8 cellular contexts compared by ENCODE assay signal in the genomic region with DNA sequence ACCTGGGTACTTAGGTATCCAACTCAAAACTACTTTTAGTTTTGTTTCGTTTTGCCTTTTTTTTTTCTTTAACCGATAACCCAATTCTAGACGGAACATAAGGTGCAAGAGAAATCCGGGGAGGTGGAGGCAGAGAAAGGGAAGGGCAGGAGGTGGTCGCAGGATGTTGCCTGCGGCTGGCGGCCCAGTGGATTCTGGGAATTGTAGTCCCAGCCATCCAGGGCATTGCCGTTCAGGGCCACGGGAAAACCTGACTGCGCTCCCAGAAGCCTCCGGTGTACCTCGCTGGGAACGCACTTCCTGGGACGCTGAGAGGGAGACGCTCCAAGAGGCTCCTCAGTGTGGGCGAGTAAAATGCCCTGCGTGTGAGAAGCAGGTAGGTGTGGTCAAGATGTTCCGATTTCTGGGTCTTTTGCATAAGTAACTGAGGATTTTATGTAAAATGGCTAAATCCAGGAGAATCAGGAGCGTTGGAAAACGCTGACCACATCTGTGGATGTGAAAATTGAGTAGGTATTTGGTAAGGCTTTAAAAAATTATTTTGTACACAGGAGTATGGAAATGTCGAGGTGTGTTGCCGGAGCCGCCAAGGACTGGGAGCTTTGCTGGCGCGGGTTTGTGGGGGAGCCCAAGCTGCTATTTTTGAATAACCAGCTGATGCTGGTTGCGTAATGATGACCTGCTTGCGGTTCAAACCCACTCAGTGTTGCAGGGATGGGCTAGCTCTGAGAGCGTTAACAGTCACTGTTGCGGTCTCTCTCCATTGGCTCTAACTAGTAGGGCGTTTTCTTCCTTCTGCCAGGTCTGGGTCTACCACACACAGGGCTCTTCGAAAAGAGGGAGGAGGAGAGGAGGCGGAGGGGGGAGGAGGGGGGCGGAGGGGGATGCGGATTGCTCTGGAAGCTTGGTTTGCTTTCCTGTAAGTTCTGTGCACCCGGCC. TPM values are rescaled to one million over a fixed set of nuclear protein-coding genes. Genes with fewer than 3 reads are reported as not detected.
DNase-seq lines count a peak whose midpoint lies in the region; FAIRE-seq and TF ChIP-seq lines count a peak whose summit lies in the region.

A gene (plus strand): TSS at position 288 of the 940 bp plus-strand sequence. CDS start 9,216 bp downstream, outside the sequence.

- peak; percentile 64 for DNase-seq in GDM1 (lab: John Stamatoyannopoulos, UW)
- DNase-seq in HCEC 1CT = peak; percentile 99
- DNase-seq in MM.1S = peak; percentile 73
- peak; percentile 97 for DNase-seq in SIG-M5 treated with dmso at 0.1 percent for 504 hours (lab: John Stamatoyannopoulos, UW; ENCODE audit: unreplicated experiment)
- DNase-seq in activated naive CD4-positive, alpha-beta T cell (lab: John Stamatoyannopoulos, UW) = peak; percentile 10 to 44 (median 16)
- DNase-seq in frontal cortex (ENCODE audit: low spot score in 2 of 2) = peak; percentile 36 to 61

- no peaks in the 10 kb centered on the region for H3K9me2 ChIP-seq in MM.1S (replicated peaks; ENCODE audit: insufficient read depth, low read length)

- no peaks in the 10 kb centered on the region for H4K20me1 ChIP-seq in MM.1S (ENCODE audit: insufficient read depth, low read length)

- no peak for TF ChIP-seq CTCF in MM.1S (IDR thresholded peaks at IDR 0.05; ENCODE audit: low read length)

- FAIRE-seq in frontal cortex (lab: Jason Lieb, UNC) = no peak

- H3K4me1 ChIP-seq in MM.1S (ENCODE audit: low read length) (no peaks in the 10 kb centered on the region), neuron (ENCODE audit: insufficient read depth, low read length) (peaks cover 6% of the 10 kb centered on the region), subcutaneous abdominal adipose tissue (ENCODE audit: control insufficient read depth in 5 of 5, insufficient read depth in 5 of 5, low read length in 5 of 5) (peaks cover 0 to 17% (median 10%) of the 10 kb centered on the region in 5 donors)

- H3K4me2 ChIP-seq in MM.1S (ENCODE audit: low read depth, low read length) = peak within 1 kb of the TSS; percentile 61

- no peaks in the 10 kb centered on the region for H3K9me3 ChIP-seq in MM.1S (replicated peaks; ENCODE audit: insufficient read depth, low read length)
- peaks cover 3% of the 10 kb centered on the region for H3K9me3 ChIP-seq in neuron (ENCODE audit: low read length)
- peaks cover 0 to 7% (median 0%) of the 10 kb centered on the region in 5 donors for H3K9me3 ChIP-seq in subcutaneous abdominal adipose tissue (ENCODE audit: control insufficient read depth in 5 of 5, low read length in 5 of 5)

- H3K9ac ChIP-seq in MM.1S (ENCODE audit: low read length) = peak within 1 kb of the TSS; percentile 62
- H3K9ac ChIP-seq in subcutaneous abdominal adipose tissue (ENCODE audit: low read length in 5 of 5) = peak within 1 kb of the TSS; percentile 74 to 89 (median 85)

- H2AFZ ChIP-seq in MM.1S (ENCODE audit: low read length) (peak within 1 kb of the TSS; percentile 91), neuron (ENCODE audit: low read depth, low read length) (peak within 1 kb of the TSS; percentile 78)

- H3K4me3 ChIP-seq in MM.1S (ENCODE audit: low read length) = peak within 1 kb of the TSS; percentile 80
- peak within 1 kb of the TSS; percentile 55 for H3K4me3 ChIP-seq in neuron (ENCODE audit: low read length)
- peak within 1 kb of the TSS; percentile 93 to 99 (median 97) for H3K4me3 ChIP-seq in subcutaneous abdominal adipose tissue (ENCODE audit: low read depth in 1 of 5, low read length in 5 of 5)

- no peaks in the 10 kb centered on the region for H3K79me2 ChIP-seq in MM.1S (ENCODE audit: low read length)

- H3F3A ChIP-seq in MM.1S (ENCODE audit: insufficient read depth, low read length) = no peaks in the 10 kb centered on the region

- H3K27ac ChIP-seq in MM.1S (ENCODE audit: low read length) = peak within 1 kb of the TSS; percentile 39; the same call in 1 of the 2 replicates
- H3K27ac ChIP-seq in subcutaneous abdominal adipose tissue (ENCODE audit: low read depth, low read length) = peak within 1 kb of the TSS; percentile 79

- H3K27me3 ChIP-seq in MM.1S (replicated peaks; ENCODE audit: insufficient read depth, low read length) (no peaks in the 10 kb centered on the region), neuron (ENCODE audit: insufficient read depth, low read length) (no peaks in the 10 kb centered on the region), subcutaneous abdominal adipose tissue (ENCODE audit: control insufficient read depth in 5 of 5, insufficient read depth in 4 of 5, low read length in 5 of 5) (no peaks in the 10 kb centered on the region)

- no peaks in the 10 kb centered on the region for H3K36me3 ChIP-seq in MM.1S (replicated peaks; ENCODE audit: insufficient read depth, low read length)
- H3K36me3 ChIP-seq in neuron (ENCODE audit: insufficient read depth, low read length) = peaks cover 19% of the 10 kb centered on the region
- peaks cover 0 to 15% (median 12%) of the 10 kb centered on the region in 5 donors for H3K36me3 ChIP-seq in subcutaneous abdominal adipose tissue (ENCODE audit: control insufficient read depth in 5 of 5, insufficient read depth in 5 of 5, low read length in 5 of 5)

RNA-seq across cellular contexts. Expression of the gene that starts here (rescaled TPM):
- total RNA-seq in frontal cortex = 45.2 TPM

Comparison
In these comparisons a context has a peak if more than half of its experiments do, and no peak if none do; other contexts are left out.
1. Peak in every context shown above with its lines: DNase-seq, H3K4me3 ChIP-seq and H3K27ac ChIP-seq.
2. DNase-seq: peak in every context shown above with its lines; median percentile 99 in HCEC 1CT; 97 in SIG-M5 treated with dmso at 0.1 percent for 504 hours; 73 in MM.1S; 64 in GDM1; 48 in frontal cortex; 16 in activated naive CD4-positive, alpha-beta T cell.